Comparison of ENCODE assay signal across 12 cellular contexts in genomic region chr7:69800495-69800894, GRCh38.
A peak's percentile ranks its signal among the peaks of the same experiment; 100 is the strongest.
DNase-seq lines count a peak whose midpoint lies in the region; ATAC-seq and TF ChIP-seq lines count a peak whose summit lies in the region.
"Had no signal": no experiment of that assay in that cellular context is flagged by ENCODE, and none has a peak within 500 bp of the region (broad histone marks: within the 10 kb centered on the region; RNA-seq: fewer than 3 reads in every experiment).

No MANE protein-coding gene starts in this region.

- TF ChIP-seq CTCF in endothelial cell (IDR thresholded peaks at IDR 0.05; ENCODE audit: unreplicated experiment) = no peak

- H3K4me1 Mint-ChIP-seq in stimulated activated naive CD8-positive, alpha-beta T cell treated with anti-CD3 and anti-CD28 coated beads, Interleukin-15, amount 100 ng/mL, for 72 hours = peaks cover 12% of the 10 kb centered on the region
- no peaks in the 10 kb centered on the region for H3K4me1 Mint-ChIP-seq in activated T-cell treated with anti-CD3 and anti-CD28 coated beads, Interleukin-2, amount 50 U/mL, for 4 hours (ENCODE audit: low read depth)
- peaks cover 32% of the 10 kb centered on the region for H3K4me1 Mint-ChIP-seq in endothelial cell (ENCODE audit: unreplicated experiment)

- H3K9me3 Mint-ChIP-seq in stimulated activated naive CD8-positive, alpha-beta T cell treated with anti-CD3 and anti-CD28 coated beads, Interleukin-15, amount 100 ng/mL, for 72 hours = no peaks in the 10 kb centered on the region
- no peaks in the 10 kb centered on the region for H3K9me3 Mint-ChIP-seq in activated T-cell treated with anti-CD3 and anti-CD28 coated beads, Interleukin-2, amount 50 U/mL, for 4 hours
- H3K9me3 Mint-ChIP-seq in endothelial cell (ENCODE audit: unreplicated experiment) = no peaks in the 10 kb centered on the region
- H3K9me3 Mint-ChIP-seq: activated T-helper 17 cell treated with anti-CD3 and anti-CD28 coated beads, Interleukin-2, amount 50 U/mL, for 72 hours had no signal

- H3K4me3 Mint-ChIP-seq in stimulated activated naive CD8-positive, alpha-beta T cell treated with anti-CD3 and anti-CD28 coated beads, Interleukin-15, amount 100 ng/mL, for 72 hours = no peak overlapping the region
- H3K4me3 Mint-ChIP-seq in activated T-cell treated with anti-CD3 and anti-CD28 coated beads, Interleukin-2, amount 50 U/mL, for 4 hours = no peak overlapping the region
- no peak overlapping the region for H3K4me3 Mint-ChIP-seq in endothelial cell (ENCODE audit: unreplicated experiment)
- H3K4me3 Mint-ChIP-seq: activated T-helper 17 cell treated with anti-CD3 and anti-CD28 coated beads, Interleukin-2, amount 50 U/mL, for 72 hours had no signal

- ATAC-seq in stimulated activated naive CD8-positive, alpha-beta T cell treated with anti-CD3 and anti-CD28 coated beads, Interleukin-15, Interleukin-2, amounts not matched to agents 100 U/mL and 50 U/mL, for 24 hours = peak; percentile 19
- no peak for ATAC-seq in stimulated activated naive CD8-positive, alpha-beta T cell treated with anti-CD3 and anti-CD28 coated beads, Interleukin-15, amount 100 ng/mL, for 72 hours
- no peak for ATAC-seq in activated T-cell treated with anti-CD3 and anti-CD28 coated beads, Interleukin-2, amount 50 U/mL, for 4 hours
- no peak for ATAC-seq in GM19035 (IDR thresholded peaks at IDR 0.05; ENCODE audit: unreplicated experiment)
- no peak for ATAC-seq in HG03354 (IDR thresholded peaks at IDR 0.05; ENCODE audit: poor library complexity, severe bottlenecking, unreplicated experiment)
- ATAC-seq: activated T-helper 17 cell treated with anti-CD3 and anti-CD28 coated beads, Interleukin-2, amount 50 U/mL, for 72 hours had no signal

- no peak for DNase-seq in stimulated activated naive CD8-positive, alpha-beta T cell treated with anti-CD3 and anti-CD28 coated beads, Interleukin-15, Interleukin-2, amounts not matched to agents 100 U/mL and 50 U/mL, for 24 hours
- no peak for DNase-seq in stimulated activated naive CD8-positive, alpha-beta T cell treated with anti-CD3 and anti-CD28 coated beads, Interleukin-15, amount 100 ng/mL, for 72 hours
- peak; percentile 9 for DNase-seq in amniotic epithelial cell (ENCODE audit: low read depth)
- peak; percentile 66 for DNase-seq in left kidney (ENCODE audit: low read depth, low spot score)
- no peak for DNase-seq in activated T-cell treated with anti-CD3 and anti-CD28 coated beads, Interleukin-2, amount 50 U/mL, for 4 hours
- DNase-seq in endothelial cell (ENCODE audit: low spot score) = no peak
- DNase-seq: activated CD4-positive, CD25-positive, alpha-beta regulatory T cell; NCI-H146; stimulated activated CD4-positive, alpha-beta T cell treated with anti-CD3 and anti-CD28 coated beads, Interleukin-12 subunit alpha, Interleukin-12 subunit beta, amount 100 ng/mL, for 4 hours had no signal

- no peaks in the 10 kb centered on the region for H3K36me3 Mint-ChIP-seq in activated T-cell treated with anti-CD3 and anti-CD28 coated beads, Interleukin-2, amount 50 U/mL, for 4 hours (ENCODE audit: insufficient read depth)
- H3K36me3 Mint-ChIP-seq in endothelial cell (ENCODE audit: low read depth, unreplicated experiment) = no peaks in the 10 kb centered on the region

- H3K27ac Mint-ChIP-seq in stimulated activated naive CD8-positive, alpha-beta T cell treated with anti-CD3 and anti-CD28 coated beads, Interleukin-15, amount 100 ng/mL, for 72 hours = no peak overlapping the region
- H3K27ac Mint-ChIP-seq in endothelial cell (ENCODE audit: unreplicated experiment) = no peak overlapping the region
- H3K27ac Mint-ChIP-seq: activated T-helper 17 cell treated with anti-CD3 and anti-CD28 coated beads, Interleukin-2, amount 50 U/mL, for 72 hours had no signal

- peaks cover 30% of the 10 kb centered on the region for H3K27me3 Mint-ChIP-seq in stimulated activated naive CD8-positive, alpha-beta T cell treated with anti-CD3 and anti-CD28 coated beads, Interleukin-15, amount 100 ng/mL, for 72 hours
- no peaks in the 10 kb centered on the region for H3K27me3 Mint-ChIP-seq in activated T-cell treated with anti-CD3 and anti-CD28 coated beads, Interleukin-2, amount 50 U/mL, for 4 hours (ENCODE audit: low read depth)
- H3K27me3 Mint-ChIP-seq in endothelial cell (ENCODE audit: unreplicated experiment) = peaks cover 1% of the 10 kb centered on the region

Comparison
In these comparisons a context has a peak if more than half of its experiments do, and no peak if none do; other contexts are left out.
1. DNase-seq: peak in amniotic epithelial cell (single experiment) and left kidney (single experiment); none in stimulated activated naive CD8-positive, alpha-beta T cell treated with anti-CD3 and anti-CD28 coated beads, Interleukin-15, Interleukin-2, amounts not matched to agents 100 U/mL and 50 U/mL, for 24 hours (single experiment), stimulated activated naive CD8-positive, alpha-beta T cell treated with anti-CD3 and anti-CD28 coated beads, Interleukin-15, amount 100 ng/mL, for 72 hours (0 of 2), activated T-cell treated with anti-CD3 and anti-CD28 coated beads, Interleukin-2, amount 50 U/mL, for 4 hours (single experiment) and endothelial cell (single experiment).